In genomic region chr15:73632670-73633058, GRCh38 we compare ENCODE assay signal across 8 cellular contexts. TPM values are rescaled to one million over a fixed set of nuclear protein-coding genes. Genes with fewer than 3 reads are reported as not detected.
DNase-seq lines count a peak whose midpoint lies in the region; ATAC-seq and TF ChIP-seq lines count a peak whose summit lies in the region.

No MANE protein-coding gene starts in this region.

- peak overlapping the region; percentile 91 for H3K9ac ChIP-seq in endocrine pancreas (ENCODE audit: control insufficient read depth, insufficient read depth, low read length)

- H3K27me3 Mint-ChIP-seq in GM23338 (ENCODE audit: insufficient read depth, low read depth, poor library complexity) (no peaks in the 10 kb centered on the region), nephron (ENCODE audit: low read depth) (no peaks in the 10 kb centered on the region)

- no peaks in the 10 kb centered on the region for H3K9me3 Mint-ChIP-seq in GM23338
- H3K9me3 Mint-ChIP-seq in nephron = no peaks in the 10 kb centered on the region

- peaks cover 51% of the 10 kb centered on the region for H3K79me2 ChIP-seq in GM23338 (replicated peaks; ENCODE audit: insufficient read depth)

- H3K27ac ChIP-seq in GM23338 (ENCODE audit: low read depth) = peak overlapping the region; percentile 35

- H3K4me2 ChIP-seq in GM23338 = peak overlapping the region; percentile 82

- H3K4me3 Mint-ChIP-seq in GM23338 = peak overlapping the region; percentile 79
- H3K4me3 Mint-ChIP-seq in nephron = peak overlapping the region; percentile 92 to 94 (median 93)

- H3K27me3 ChIP-seq in GM23338 (ENCODE audit: insufficient read depth) = no peaks in the 10 kb centered on the region
- no peaks in the 10 kb centered on the region for H3K27me3 ChIP-seq in endocrine pancreas (ENCODE audit: control insufficient read depth, insufficient read depth, low read length)

- H3K36me3 ChIP-seq in GM23338 (ENCODE audit: insufficient read depth) (no peaks in the 10 kb centered on the region), endocrine pancreas (ENCODE audit: control insufficient read depth, insufficient read depth, low read length) (no peaks in the 10 kb centered on the region)

- peak; percentile 3 for ATAC-seq in GM23338
- ATAC-seq in SK-N-SH treated with all-trans-retinoic acid at 6 μM for 48 hours = peak; percentile 1; the same call in 2 of the 3 replicates

- peaks cover 25% of the 10 kb centered on the region for H4K20me1 ChIP-seq in GM23338 (replicated peaks; ENCODE audit: insufficient read depth)

- H3K36me3 Mint-ChIP-seq in GM23338 (ENCODE audit: low read depth) (no peaks in the 10 kb centered on the region), nephron (ENCODE audit: low read depth) (no peaks in the 10 kb centered on the region)

- H3F3A ChIP-seq in GM23338 (replicated peaks; ENCODE audit: low read depth) = no peaks in the 10 kb centered on the region

- H3K4me1 Mint-ChIP-seq in GM23338 = peaks cover 56% of the 10 kb centered on the region
- H3K4me1 Mint-ChIP-seq in nephron = peaks cover 48% of the 10 kb centered on the region

- H3K9me3 ChIP-seq in endocrine pancreas (ENCODE audit: control insufficient read depth, low read length) = no peaks in the 10 kb centered on the region

- TF ChIP-seq CTCF in AG10803 (conservative IDR thresholded peaks at IDR 0.05; ENCODE audit: low read length) (no peak), GM23338 (conservative IDR thresholded peaks at IDR 0.05; ENCODE audit: low read depth in 2 of 2) (no peak), nephron (IDR thresholded peaks at IDR 0.05; ENCODE audit: unreplicated experiment in 3 of 3) (no peak)

- H3K27ac Mint-ChIP-seq in GM23338 = 0 out of 2 replicates have a peak overlapping the region, but pooled peaks have one; percentile 14
- peak overlapping the region; percentile 77 to 89 (median 87) for H3K27ac Mint-ChIP-seq in nephron

- DNase-seq in AG10803 (ENCODE audit: low read depth) (no peak), GM23338 (ENCODE audit: low spot score) (peak; percentile 32), kidney glomerular epithelial cell (lab: John Stamatoyannopoulos, UW) (no peak), NOMO-1 treated with dmso at 0.1 percent for 144 hours (lab: John Stamatoyannopoulos, UW; ENCODE audit: unreplicated experiment) (no peak), NCI-H524 (lab: John Stamatoyannopoulos, UW) (no peak)

- H3K4me1 ChIP-seq in GM23338 (ENCODE audit: insufficient read depth) = peaks cover 44% of the 10 kb centered on the region
- peaks cover 27% of the 10 kb centered on the region for H3K4me1 ChIP-seq in endocrine pancreas (ENCODE audit: control insufficient read depth, insufficient read depth, low read length)

- H3K4me3 ChIP-seq in AG10803 (ENCODE audit: low read length) (peak overlapping the region; percentile 83), GM23338 (peak overlapping the region; percentile 72), endocrine pancreas (ENCODE audit: control insufficient read depth, insufficient read depth, low read length) (peak overlapping the region; percentile 95)

- no peak overlapping the region for H2AFZ ChIP-seq in GM23338

- no peaks in the 10 kb centered on the region for H3K9me2 ChIP-seq in GM23338 (ENCODE audit: insufficient read depth)

TF ChIP-seq in GM23338, 12 proteins besides CTCF, POLR2A, EP300 and RAD21:
- TF ChIP-seq EZH2 (IDR thresholded peaks at IDR 0.05; ENCODE audit: low read depth, unreplicated experiment) (no peak), ZNF331 (CRISPR knock-in tag; IDR thresholded peaks at IDR 0.05; ENCODE audit: low read depth) (no peak), REST (IDR thresholded peaks at IDR 0.05; ENCODE audit: unreplicated experiment) (no peak), JUNB (IDR thresholded peaks at IDR 0.05; ENCODE audit: unreplicated experiment) (no peak), EZH2phosphoT487 (IDR thresholded peaks at IDR 0.05; ENCODE audit: unreplicated experiment) (no peak)

TF ChIP-seq in SK-N-SH treated with all-trans-retinoic acid at 6 μM for 48 hours, 23 proteins besides CTCF, POLR2A, EP300 and RAD21:
- TF ChIP-seq ISL1 (CRISPR knock-in tag; IDR thresholded peaks at IDR 0.05) (no peak), CSDC2 (CRISPR knock-in tag; IDR thresholded peaks at IDR 0.05) (no peak), ARNTL (CRISPR knock-in tag; IDR thresholded peaks at IDR 0.05; ENCODE audit: borderline replicate concordance, low read depth) (no peak), TOX (CRISPR knock-in tag; IDR thresholded peaks at IDR 0.05; ENCODE audit: borderline replicate concordance) (no peak), BACH2 (CRISPR knock-in tag; IDR thresholded peaks at IDR 0.05; ENCODE audit: borderline replicate concordance) (no peak), CSRNP3 (CRISPR knock-in tag; IDR thresholded peaks at IDR 0.05) (no peak)

RNA-seq across cellular contexts. Expression of gene NPTN, which starts 0.5 kb away (rescaled TPM):
- total RNA-seq in GM23338 (2014; rRNA removed; shearing (Covaris generic)) = 113 and 121 TPM in 2 replicates
- polyA plus RNA-seq in GM23338 (2016; fragmentation: Nextera tagmentation; extraction: Ambion mirVana) = 53.0 and 56.3 TPM in 2 replicates

RNA-seq across cellular contexts. Expression of gene CD276, which starts 51.5 kb away (rescaled TPM):
- total RNA-seq in GM23338 (2014; rRNA removed; shearing (Covaris generic)) = 131 and 158 TPM in 2 replicates
- polyA plus RNA-seq in GM23338 (2016; fragmentation: Nextera tagmentation; extraction: Ambion mirVana) = 58.3 and 60.9 TPM in 2 replicates
